1 cellular context compared by ENCODE assay signal in the genomic region with DNA sequence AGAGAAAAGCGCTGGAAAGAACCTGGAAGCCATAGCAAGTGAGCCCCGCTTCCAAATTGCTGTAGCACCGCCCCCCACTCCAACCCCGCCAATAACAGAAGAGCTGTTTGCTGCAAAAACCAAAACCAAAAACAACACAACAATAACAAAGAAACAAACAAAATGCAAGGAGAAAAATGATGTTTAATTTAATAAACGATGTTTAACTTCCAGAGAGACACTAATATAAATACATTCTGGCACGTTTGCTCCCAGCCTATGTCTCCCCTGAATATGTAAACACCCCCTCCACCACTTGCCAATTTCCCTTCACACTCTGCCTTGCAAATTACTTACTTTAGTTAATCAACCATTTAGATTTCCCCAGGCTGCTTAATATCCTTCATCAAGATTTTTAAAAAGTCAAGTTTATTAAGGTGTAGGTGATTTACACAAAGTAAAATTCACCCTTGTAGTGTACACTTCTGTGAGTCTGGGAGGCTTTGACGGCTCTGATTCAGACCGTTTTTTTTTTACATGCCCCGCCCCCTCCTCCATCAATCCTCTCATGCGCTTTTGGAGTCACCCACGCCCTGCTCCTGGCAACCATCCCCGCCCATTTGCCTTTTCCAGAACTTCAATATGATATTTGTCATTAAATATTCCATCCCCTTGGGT.
TF ChIP-seq lines count a peak whose summit lies in the region.

No MANE protein-coding gene starts in this region.

TF ChIP-seq in A549, 52 proteins besides CTCF, POLR2A, EP300 and RAD21 (continued from another document):
- TF ChIP-seq CHD2 (IDR thresholded peaks at IDR 0.05; ENCODE audit: low read length, partially characterized antibody) (no peak), USF2 (IDR thresholded peaks at IDR 0.05) (no peak), HOXB5 (CRISPR knock-in tag; IDR thresholded peaks at IDR 0.05) (no peak), HMGXB4 (CRISPR knock-in tag; IDR thresholded peaks at IDR 0.05; ENCODE audit: borderline replicate concordance) (no peak), MAX (IDR thresholded peaks at IDR 0.05) (no peak)
TF ChIP-seq in A549: peak in this region for 0.
